Comparison of ENCODE assay signal across 26 cellular contexts in genomic region chr17:60258313-60258712, GRCh38.
DNase-seq lines count a peak whose midpoint lies in the region; ATAC-seq, FAIRE-seq and TF ChIP-seq lines count a peak whose summit lies in the region.
"Had no signal": no experiment of that assay in that cellular context is flagged by ENCODE, and none has a peak within 500 bp of the region (broad histone marks: within the 10 kb centered on the region; RNA-seq: fewer than 3 reads in every experiment).

No MANE protein-coding gene starts in this region.

- TF ChIP-seq CTCF in WTC11 (IDR thresholded peaks at IDR 0.05) (no peak), heart right ventricle (IDR thresholded peaks at IDR 0.05) (no peak), glutamatergic neuron (IDR thresholded peaks at IDR 0.05; ENCODE audit: partially characterized antibody, unreplicated experiment) (no peak)

- H3K4me3 Mint-ChIP-seq in WTC11: no peak overlapping the region
- no peak overlapping the region for H3K4me3 Mint-ChIP-seq in glutamatergic neuron (ENCODE audit: unreplicated experiment)
- H3K4me3 Mint-ChIP-seq: CD14-positive monocyte; CD4-positive, alpha-beta memory T cell; CD8-positive, alpha-beta memory T cell had no signal

- H3K27me3 ChIP-seq in iPS-20b (ENCODE audit: insufficient read depth, low read length) (no peaks in the 10 kb centered on the region), heart right ventricle (no peaks in the 10 kb centered on the region)
- H3K27me3 ChIP-seq: BE2C, BLaER1 had no signal

- DNase-seq in H54 (ENCODE audit: insufficient read length, low spot score): no peak
- no peak for DNase-seq in WTC11 (ENCODE audit: low spot score)
- no peak for DNase-seq in NCI-H748 (lab: John Stamatoyannopoulos, UW; ENCODE audit: unreplicated experiment)
- DNase-seq in 8988T: no peak
- no peak for DNase-seq in heart right ventricle
- DNase-seq in glutamatergic neuron: no peak
- DNase-seq: BE2C; C1 segment of cervical spinal cord; CD4-positive, alpha-beta memory T cell; CD4-positive, CD25-positive, alpha-beta regulatory T cell; CD8-positive, alpha-beta memory T cell; COR-L47; DMS 273 treated with DMSO at 0.1 percent for 48 hours; DMS153; DMS53; DMS79; DND-41; EL; GDM1 had no signal

- peak; percentile 80 for FAIRE-seq in H54 (lab: Jason Lieb, UNC)
- FAIRE-seq: GM12878, GM12892, GM18507 had no signal

- H3K9me3 ChIP-seq in iPS-20b (ENCODE audit: insufficient read depth, low read depth, low read length) (no peaks in the 10 kb centered on the region), heart right ventricle (no peaks in the 10 kb centered on the region)
- H3K9me3 ChIP-seq: A549, BE2C, BLaER1 had no signal

- no peak overlapping the region for H3K9ac ChIP-seq in iPS-20b (ENCODE audit: low read depth, low read length)
- H3K9ac ChIP-seq: BLaER1 had no signal

- intact Hi-C loops in heart right ventricle (cut with DNase I): no loop called here

- TF ChIP-seq POLR2A in H54 (IDR thresholded peaks at IDR 0.05; ENCODE audit: low read depth, low read length): no peak

- H3K9me3 Mint-ChIP-seq in WTC11 (no peaks in the 10 kb centered on the region), glutamatergic neuron (ENCODE audit: unreplicated experiment) (no peaks in the 10 kb centered on the region)
- H3K9me3 Mint-ChIP-seq: CD14-positive monocyte; CD4-positive, alpha-beta memory T cell; CD4-positive, CD25-positive, alpha-beta regulatory T cell; CD8-positive, alpha-beta memory T cell had no signal

- ATAC-seq in WTC11: no peak
- ATAC-seq in heart right ventricle: no peak
- ATAC-seq: A549, GM12878 had no signal

- H3K36me3 ChIP-seq in iPS-20b (ENCODE audit: insufficient read depth, low read depth, low read length): peaks cover 53% of the 10 kb centered on the region
- peaks cover 0 to 98% (median 5%) of the 10 kb centered on the region in 9 donors for H3K36me3 ChIP-seq in heart right ventricle

- H3K27me3 Mint-ChIP-seq in WTC11 (ENCODE audit: low read depth) (no peaks in the 10 kb centered on the region), glutamatergic neuron (ENCODE audit: unreplicated experiment) (no peaks in the 10 kb centered on the region)
- H3K27me3 Mint-ChIP-seq: CD4-positive, alpha-beta memory T cell; CD4-positive, CD25-positive, alpha-beta regulatory T cell; CD8-positive, alpha-beta memory T cell had no signal

- POLR2A ChIA-PET in WTC11 (lab: Charles Lee): interaction anchor here (0.6 kb wide), 1 partner anchor 101 kb away, joined by 4 read pairs; no protein-coding TSS in a partner anchor

- H3K27ac ChIP-seq in iPS-20b (ENCODE audit: low read length) (no peak overlapping the region), heart right ventricle (no peak overlapping the region)
- H3K27ac ChIP-seq: A549, BLaER1 had no signal

- CTCF ChIA-PET in WTC11 (lab: Charles Lee): interaction anchor here (0.6 to 1.7 kb wide), 2 partner anchors 27 to 116 kb away, joined by 3 read pairs; no protein-coding TSS in a partner anchor

- WGBS in heart right ventricle, 2 donors: 93 to 95% methylated on average over 3 of the region's 3 CpGs

- H3K4me1 ChIP-seq in iPS-20b (ENCODE audit: insufficient read depth, low read length) (peaks cover 13% of the 10 kb centered on the region), heart right ventricle (no peaks in the 10 kb centered on the region)
- H3K4me1 ChIP-seq: BLaER1 had no signal

- H3K36me3 Mint-ChIP-seq in WTC11 (peaks cover 27% of the 10 kb centered on the region), glutamatergic neuron (ENCODE audit: unreplicated experiment) (no peaks in the 10 kb centered on the region)

- H3K27ac Mint-ChIP-seq in WTC11: peak overlapping the region; percentile 33
- H3K27ac Mint-ChIP-seq in glutamatergic neuron (ENCODE audit: unreplicated experiment): no peak overlapping the region
- H3K27ac Mint-ChIP-seq: CD14-positive monocyte; CD4-positive, CD25-positive, alpha-beta regulatory T cell; CD8-positive, alpha-beta memory T cell had no signal

- H3K4me3 ChIP-seq in iPS-20b (ENCODE audit: low read length): 0 out of 2 replicates have a peak overlapping the region, but pooled peaks have one; percentile 7
- H3K4me3 ChIP-seq in heart right ventricle: no peak overlapping the region
- H3K4me3 ChIP-seq: A549, BLaER1, GM12878 had no signal

- peaks cover 30% of the 10 kb centered on the region for H3K4me1 Mint-ChIP-seq in WTC11
- no peaks in the 10 kb centered on the region for H3K4me1 Mint-ChIP-seq in glutamatergic neuron (ENCODE audit: low read depth, unreplicated experiment)
- H3K4me1 Mint-ChIP-seq: CD14-positive monocyte; CD8-positive, alpha-beta memory T cell had no signal

TF ChIP-seq in WTC11, 78 proteins besides CTCF, POLR2A, EP300 and RAD21:
- TF ChIP-seq FOXJ3 (CRISPR knock-in tag; IDR thresholded peaks at IDR 0.05; ENCODE audit: borderline replicate concordance) (no peak), RELA (CRISPR knock-in tag; IDR thresholded peaks at IDR 0.05; ENCODE audit: borderline replicate concordance) (no peak), CDX4 (CRISPR knock-in tag; IDR thresholded peaks at IDR 0.05; ENCODE audit: borderline replicate concordance) (no peak), ZNF121 (CRISPR knock-in tag; IDR thresholded peaks at IDR 0.05) (no peak), SMAD4 (CRISPR knock-in tag; IDR thresholded peaks at IDR 0.05) (no peak), ZNF219 (CRISPR knock-in tag; IDR thresholded peaks at IDR 0.05; ENCODE audit: borderline replicate concordance) (no peak), NR2C2 (CRISPR knock-in tag; IDR thresholded peaks at IDR 0.05) (no peak), GRHL2 (CRISPR knock-in tag; IDR thresholded peaks at IDR 0.05; ENCODE audit: insufficient replicate concordance, severe bottlenecking) (no peak), ZNF396 (CRISPR knock-in tag; IDR thresholded peaks at IDR 0.05; ENCODE audit: borderline replicate concordance) (no peak), SP1 (CRISPR knock-in tag; conservative IDR thresholded peaks at IDR 0.05) (no peak), RORB (CRISPR knock-in tag; IDR thresholded peaks at IDR 0.05) (no peak), PRRX2 (CRISPR knock-in tag; IDR thresholded peaks at IDR 0.05) (no peak), NFATC4 (CRISPR knock-in tag; IDR thresholded peaks at IDR 0.05) (no peak)
- TF ChIP-seq, protein P1, sequence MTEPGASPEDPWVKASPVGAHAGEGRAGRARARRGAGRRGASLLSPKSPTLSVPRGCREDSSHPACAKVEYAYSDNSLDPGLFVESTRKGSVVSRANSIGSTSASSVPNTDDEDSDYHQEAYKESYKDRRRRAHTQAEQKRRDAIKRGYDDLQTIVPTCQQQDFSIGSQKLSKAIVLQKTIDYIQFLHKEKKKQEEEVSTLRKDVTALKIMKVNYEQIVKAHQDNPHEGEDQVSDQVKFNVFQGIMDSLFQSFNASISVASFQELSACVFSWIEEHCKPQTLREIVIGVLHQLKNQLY (CRISPR knock-in tag; IDR thresholded peaks at IDR 0.05): no peak
TF ChIP-seq in WTC11: peak in this region for 0.
